In genomic region chr6:8860671-8861070, GRCh38 we compare ENCODE assay signal across 15 cellular contexts.
"Had no signal": no experiment of that assay in that cellular context is flagged by ENCODE, and none has a peak within 500 bp of the region (broad histone marks: within the 10 kb centered on the region; RNA-seq: fewer than 3 reads in every experiment).

No MANE protein-coding gene starts in this region.

- DNase-seq: activated CD8-positive, alpha-beta T cell treated with anti-CD3 and anti-CD28 coated beads, Interleukin-2, amount 10 ng/mL, durations not matched to agents 7 days and 5 days; activated naive CD4-positive, alpha-beta T cell treated with anti-CD3 and anti-CD28 coated beads for 36 hours; colonic mucosa; effector CD4-positive, alpha-beta T cell; heart right ventricle; ovary; stimulated activated CD4-positive, alpha-beta T cell treated with anti-CD3 and anti-CD28 coated beads, Interleukin-4, amount 100 ng/mL, for 1 hour; stomach; uterus had no signal

- ATAC-seq: activated CD8-positive, alpha-beta T cell treated with anti-CD3 and anti-CD28 coated beads, Interleukin-2, amount 10 ng/mL, durations not matched to agents 7 days and 5 days; activated T-helper 17 cell treated with anti-CD3 and anti-CD28 coated beads, Interleukin-2, amount 50 U/mL, for 72 hours; heart right ventricle had no signal

- H3K9me3 Mint-ChIP-seq: activated naive CD4-positive, alpha-beta T cell treated with anti-CD3 and anti-CD28 coated beads for 36 hours; activated T-helper 17 cell treated with anti-CD3 and anti-CD28 coated beads, Interleukin-2, amount 50 U/mL, for 72 hours; neural crest cell had no signal

- H3K4me3 ChIP-seq: colonic mucosa, heart right ventricle, ovary, stomach, thoracic aorta, uterus had no signal

- H3K4me1 Mint-ChIP-seq: activated T-helper 17 cell treated with anti-CD3 and anti-CD28 coated beads, Interleukin-2, amount 50 U/mL, for 72 hours had no signal

- H3K27ac Mint-ChIP-seq: activated CD8-positive, alpha-beta T cell treated with anti-CD3 and anti-CD28 coated beads, Interleukin-2, amount 10 ng/mL, durations not matched to agents 7 days and 5 days; activated naive CD4-positive, alpha-beta T cell treated with anti-CD3 and anti-CD28 coated beads for 36 hours; activated T-helper 17 cell treated with anti-CD3 and anti-CD28 coated beads, Interleukin-2, amount 50 U/mL, for 72 hours had no signal

- H3K36me3 ChIP-seq: colonic mucosa, heart right ventricle, ovary, stomach, thoracic aorta, uterus had no signal

- FAIRE-seq: endothelial cell of umbilical vein, frontal cortex, keratinocyte had no signal

- H3K27me3 Mint-ChIP-seq: activated T-helper 17 cell treated with anti-CD3 and anti-CD28 coated beads, Interleukin-2, amount 50 U/mL, for 72 hours had no signal

- H3K27me3 ChIP-seq: colonic mucosa, heart right ventricle, ovary, stomach, uterus had no signal

- H3K4me3 Mint-ChIP-seq: activated CD8-positive, alpha-beta T cell treated with anti-CD3 and anti-CD28 coated beads, Interleukin-2, amount 10 ng/mL, durations not matched to agents 7 days and 5 days; activated naive CD4-positive, alpha-beta T cell treated with anti-CD3 and anti-CD28 coated beads for 36 hours; activated T-helper 17 cell treated with anti-CD3 and anti-CD28 coated beads, Interleukin-2, amount 50 U/mL, for 72 hours; neural crest cell had no signal
